8 cellular contexts compared by ENCODE assay signal in the genomic region with DNA sequence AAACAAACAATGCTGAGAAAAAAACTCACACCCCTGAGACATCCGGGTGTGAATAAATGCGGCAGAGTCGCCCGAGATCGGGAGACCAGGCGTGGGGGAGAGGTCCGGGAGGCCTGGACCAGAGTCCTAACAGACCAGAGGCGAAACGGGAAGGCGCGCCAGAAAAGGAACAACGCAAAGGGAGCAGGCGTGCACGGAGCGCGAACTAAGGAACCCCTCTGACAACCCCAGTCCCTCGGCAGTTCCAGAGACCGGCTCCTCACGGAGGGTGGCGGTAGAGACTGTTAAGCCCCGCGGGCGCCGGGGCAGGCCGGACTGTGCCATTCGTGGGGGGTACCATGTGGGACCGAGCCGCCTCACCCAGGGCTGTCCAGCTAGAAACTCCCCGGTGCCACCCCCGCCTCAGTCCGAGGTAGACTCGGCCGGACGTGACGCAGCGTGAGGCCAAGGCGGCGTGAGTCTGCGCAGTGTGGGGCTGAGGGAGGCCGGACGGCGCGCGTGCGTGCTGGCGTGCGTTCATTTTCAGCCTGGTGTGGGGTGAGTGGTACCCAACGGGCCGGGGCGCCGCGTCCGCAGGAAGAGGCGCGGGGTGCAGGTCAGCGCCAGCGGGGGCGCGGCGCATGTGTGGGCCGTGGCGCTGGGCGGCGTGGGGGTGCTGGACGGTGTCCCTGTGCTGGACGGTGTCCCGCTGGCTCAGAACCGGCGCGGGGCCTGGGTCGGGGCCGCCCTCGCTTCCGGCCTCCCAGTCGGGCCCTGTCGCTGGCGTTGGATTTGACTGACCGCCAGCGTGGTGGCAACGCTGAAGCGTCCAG. TPM values are rescaled to one million over a fixed set of nuclear protein-coding genes. Genes with fewer than 3 reads are reported as not detected.
A peak's percentile ranks its signal among the peaks of the same experiment; 100 is the strongest.
DNase-seq lines count a peak whose midpoint lies in the region; ATAC-seq, FAIRE-seq and TF ChIP-seq lines count a peak whose summit lies in the region.

A gene (plus strand): TSS at position 513 of the 812 bp plus-strand sequence. CDS start 1,075 bp downstream, outside the sequence.

- H3K27ac ChIP-seq in Karpas-422 (ENCODE audit: low read length), result peak within 1 kb of the TSS; percentile 61
- peak within 1 kb of the TSS; percentile 92 to 97 (median 95) for H3K27ac ChIP-seq in esophagus muscularis mucosa (replicated peaks in 1 of 4)

- TF ChIP-seq EP300 in esophagus muscularis mucosa (IDR thresholded peaks at IDR 0.05), result no peak

- H3K9me3 ChIP-seq in Karpas-422 (ENCODE audit: low read length) (no peaks in the 10 kb centered on the region), esophagus muscularis mucosa (no peaks in the 10 kb centered on the region)

- H3K4me1 Mint-ChIP-seq in activated T-cell treated with anti-CD3 and anti-CD28 coated beads, Interleukin-2, amount 50 U/mL, for 72 hours (ENCODE audit: low read depth), result peaks cover 48% of the 10 kb centered on the region

- peak; percentile 38 to 61 (median 54) for TF ChIP-seq CTCF in esophagus muscularis mucosa (IDR thresholded peaks at IDR 0.05)

- DNase-seq in Daoy (ENCODE audit: low read depth) (peak; percentile 100), Karpas-422 (peak; percentile 100), RCC 7860 (ENCODE audit: low spot score) (peak; percentile 97), esophagus muscularis mucosa (ENCODE audit: extremely low spot score) (peak; percentile 100), myocyte (ENCODE audit: low read depth) (peak; percentile 100)
- peak; percentile 100 for DNase-seq in activated T-cell treated with anti-CD3 and anti-CD28 coated beads, Interleukin-2, amount 50 U/mL, for 72 hours
- DNase-seq in stimulated activated CD8-positive, alpha-beta memory T cell treated with anti-CD3 and anti-CD28 coated beads, Interleukin-7, amount 100 ng/mL, for 48 hours (ENCODE audit: extremely low read depth in 1 of 2, low read depth in 1 of 2), result peak; percentile 100

- peak within 1 kb of the TSS; percentile 95 for H3K9ac ChIP-seq in Karpas-422 (ENCODE audit: low read length)

- peaks cover 18% of the 10 kb centered on the region for H3K4me1 ChIP-seq in Karpas-422 (ENCODE audit: low read length)
- H3K4me1 ChIP-seq in esophagus muscularis mucosa, result peaks cover 28 to 56% (median 48%) of the 10 kb centered on the region in 4 donors

- peak; percentile 76 for FAIRE-seq in RCC 7860 (lab: Jason Lieb, UNC)

- H3K4me3 ChIP-seq in Karpas-422 (ENCODE audit: low read length), result peak within 1 kb of the TSS; percentile 94
- peak within 1 kb of the TSS; percentile 72 to 96 (median 94) for H3K4me3 ChIP-seq in esophagus muscularis mucosa

- WGBS in esophagus muscularis mucosa, result under 1% methylated on average over 20 of the region's 81 CpGs

- no peaks in the 10 kb centered on the region for H3K27me3 Mint-ChIP-seq in activated T-cell treated with anti-CD3 and anti-CD28 coated beads, Interleukin-2, amount 50 U/mL, for 72 hours (ENCODE audit: low read depth)

- H3K9me3 Mint-ChIP-seq in activated T-cell treated with anti-CD3 and anti-CD28 coated beads, Interleukin-2, amount 50 U/mL, for 72 hours, result no peaks in the 10 kb centered on the region

- peak within 1 kb of the TSS; percentile 100 for H3K27ac Mint-ChIP-seq in activated T-cell treated with anti-CD3 and anti-CD28 coated beads, Interleukin-2, amount 50 U/mL, for 72 hours

- H2AFZ ChIP-seq in Karpas-422 (ENCODE audit: low read length), result 0 out of 2 replicates have a peak within 1 kb of the TSS, but pooled peaks have one; percentile 33

- no peaks in the 10 kb centered on the region for H3K9me2 ChIP-seq in Karpas-422 (replicated peaks; ENCODE audit: insufficient read depth, low read length)

- ATAC-seq in GM21825 (IDR thresholded peaks at IDR 0.05; ENCODE audit: unreplicated experiment), result peak; percentile 96
- ATAC-seq in activated T-cell treated with anti-CD3 and anti-CD28 coated beads, Interleukin-2, amount 50 U/mL, for 72 hours (replicated peaks in 1 of 2), result peak; percentile 95 to 96

- H3K36me3 ChIP-seq in Karpas-422 (ENCODE audit: insufficient read depth, low read length), result peaks cover 29% of the 10 kb centered on the region
- H3K36me3 ChIP-seq in esophagus muscularis mucosa, result peaks cover 18 to 36% (median 32%) of the 10 kb centered on the region in 4 donors

- H3K27me3 ChIP-seq in Karpas-422 (ENCODE audit: low read length), result no peaks in the 10 kb centered on the region
- no peaks in the 10 kb centered on the region for H3K27me3 ChIP-seq in esophagus muscularis mucosa

- H3K4me3 Mint-ChIP-seq in activated T-cell treated with anti-CD3 and anti-CD28 coated beads, Interleukin-2, amount 50 U/mL, for 72 hours, result peak within 1 kb of the TSS; percentile 93 to 97

- H3K36me3 Mint-ChIP-seq in activated T-cell treated with anti-CD3 and anti-CD28 coated beads, Interleukin-2, amount 50 U/mL, for 72 hours (ENCODE audit: insufficient read depth in 2 of 2), result peaks cover 7 to 27% of the 10 kb centered on the region in 2 donors

- intact Hi-C loops in esophagus muscularis mucosa (cut with DNase I), result loop anchor here (10.0 kb wide), 1 partner anchor 893 kb away; no protein-coding TSS in a partner anchor

- peak within 1 kb of the TSS; percentile 97 for H3K4me2 ChIP-seq in Karpas-422 (ENCODE audit: low read depth, low read length, poor library complexity, severe bottlenecking)

- TF ChIP-seq POLR2A in esophagus muscularis mucosa (IDR thresholded peaks at IDR 0.05; ENCODE audit: low read depth), result peak; percentile 72

- H4K20me1 ChIP-seq in Karpas-422 (ENCODE audit: insufficient read depth, low read depth, low read length), result 0 out of 2 replicates have a peak, but pooled peaks cover 5% of the 10 kb centered on the region

- peaks cover 61% of the 10 kb centered on the region for H3K79me2 ChIP-seq in Karpas-422 (ENCODE audit: low read length)

RNA-seq across cellular contexts. Expression of the gene that starts here (rescaled TPM):
- 330 and 448 TPM in 2 replicates for total RNA-seq in Daoy (2014; rRNA removed; shearing (Covaris generic))
- total RNA-seq in Karpas-422 (2014; rRNA removed; shearing (Covaris generic); ENCODE audit: low replicate concordance), result 146 and 207 TPM in 2 replicates
- total RNA-seq in activated T-cell treated with anti-CD3 and anti-CD28 coated beads, Interleukin-2, amount 50 U/mL, for 72 hours, result 100 to 1,000 TPM; 247 to 273 TPM
- total RNA-seq in esophagus muscularis mucosa (100 to 1,000 TPM; 201 to 229 (median 212) TPM), myocyte (291 and 310 TPM in 2 replicates)
- polyA plus RNA-seq in myocyte (2012), result 487 TPM

Comparison
In these comparisons a context has a peak if more than half of its experiments do, and no peak if none do; other contexts are left out.
1. Peak in every context shown above with its lines: DNase-seq, ATAC-seq, H3K4me3 ChIP-seq and H3K27ac ChIP-seq.